ENCODE assay signal across 8 cellular contexts in genomic region chr18:11733031-11733430, GRCh38. TPM values are rescaled to one million over a fixed set of nuclear protein-coding genes. Genes with fewer than 3 reads are reported as not detected.
DNase-seq lines count a peak whose midpoint lies in the region; ATAC-seq and TF ChIP-seq lines count a peak whose summit lies in the region.

No MANE protein-coding gene starts in this region.

- intact Hi-C loops in breast epithelium (cut with DNase I; ENCODE audit: low total_unique reads) = no loop called here

- no peak for TF ChIP-seq POLR2A in breast epithelium (IDR thresholded peaks at IDR 0.05)

- H3K9me3 ChIP-seq in WERI-Rb-1 (ENCODE audit: severe bottlenecking) = no peaks in the 10 kb centered on the region
- no peaks in the 10 kb centered on the region for H3K9me3 ChIP-seq in breast epithelium

- no peak overlapping the region for H3K4me3 ChIP-seq in WERI-Rb-1 (ENCODE audit: low read depth, low read length)
- peak overlapping the region; percentile 16 to 59 (median 39) for H3K4me3 ChIP-seq in breast epithelium
- H3K4me3 ChIP-seq in kidney epithelial cell (ENCODE audit: low read depth, low read length) = no peak overlapping the region

- no peak overlapping the region for H3K27ac ChIP-seq in WERI-Rb-1
- H3K27ac ChIP-seq in breast epithelium = no peak overlapping the region

- no peaks in the 10 kb centered on the region for H3K4me1 ChIP-seq in breast epithelium

- TF ChIP-seq CTCF in WERI-Rb-1 (IDR thresholded peaks at IDR 0.05; ENCODE audit: low read depth, low read length) = peak; percentile 95
- peak; percentile 68 to 85 (median 75) for TF ChIP-seq CTCF in breast epithelium (IDR thresholded peaks at IDR 0.05)
- peak; percentile 98 for TF ChIP-seq CTCF in kidney epithelial cell (IDR thresholded peaks at IDR 0.05; ENCODE audit: insufficient read depth, low read length, poor library complexity, severe bottlenecking)

- H3K27me3 ChIP-seq in WERI-Rb-1 (ENCODE audit: insufficient read depth, low read depth, severe bottlenecking) (no peaks in the 10 kb centered on the region), breast epithelium (no peaks in the 10 kb centered on the region), kidney epithelial cell (ENCODE audit: control insufficient read depth, insufficient read depth, low read length) (no peaks in the 10 kb centered on the region)

- no peaks in the 10 kb centered on the region for H3K36me3 ChIP-seq in WERI-Rb-1
- H3K36me3 ChIP-seq in breast epithelium = no peaks in the 10 kb centered on the region
- no peaks in the 10 kb centered on the region for H3K36me3 ChIP-seq in kidney epithelial cell (ENCODE audit: control insufficient read depth, insufficient read depth, low read length)

- ATAC-seq in GM18520 (IDR thresholded peaks at IDR 0.05; ENCODE audit: unreplicated experiment) = no peak

- DNase-seq in AG20443 (ENCODE audit: low spot score) (peak; percentile 89), GM19240 (ENCODE audit: insufficient read length, low spot score) (peak; percentile 47), NCI-H1105 treated with DMSO at 0.1 percent for 48 hours (lab: John Stamatoyannopoulos, UW) (peak; percentile 57), WERI-Rb-1 (peak; percentile 85), breast epithelium (ENCODE audit: low spot score in 2 of 2) (peak; percentile 52 to 78), kidney epithelial cell (ENCODE audit: low read depth) (no peak)
- peak; percentile 22 to 42 for DNase-seq in stimulated activated CD4-positive, alpha-beta T cell treated with anti-CD3 and anti-CD28 coated beads, Interleukin-1b, Interleukin-23, amount 100 ng/mL, for 1 hour (ENCODE audit: low read depth in 2 of 2)

RNA-seq across cellular contexts. Expression of gene GNAL, which starts 44.0 kb away (rescaled TPM):
- total RNA-seq in breast epithelium (10 to 100 TPM in 1 of 3 donors, 1 to 10 TPM in 2; 6.6 to 15.4 (median 7.5) TPM), kidney epithelial cell (9.6 and 14.7 TPM in 2 replicates)

Comparison
In these comparisons a context has a peak if more than half of its experiments do, and no peak if none do; other contexts are left out.
1. H3K4me3 ChIP-seq: peak in breast epithelium (3 of 3); none in WERI-Rb-1 (single experiment) and kidney epithelial cell (single experiment).
2. Peak in every context shown above with its lines, with median percentiles within 50 percentile points of each other: CTCF ChIP-seq.